ENCODE assay signal across 2 cellular contexts in the genomic region with DNA sequence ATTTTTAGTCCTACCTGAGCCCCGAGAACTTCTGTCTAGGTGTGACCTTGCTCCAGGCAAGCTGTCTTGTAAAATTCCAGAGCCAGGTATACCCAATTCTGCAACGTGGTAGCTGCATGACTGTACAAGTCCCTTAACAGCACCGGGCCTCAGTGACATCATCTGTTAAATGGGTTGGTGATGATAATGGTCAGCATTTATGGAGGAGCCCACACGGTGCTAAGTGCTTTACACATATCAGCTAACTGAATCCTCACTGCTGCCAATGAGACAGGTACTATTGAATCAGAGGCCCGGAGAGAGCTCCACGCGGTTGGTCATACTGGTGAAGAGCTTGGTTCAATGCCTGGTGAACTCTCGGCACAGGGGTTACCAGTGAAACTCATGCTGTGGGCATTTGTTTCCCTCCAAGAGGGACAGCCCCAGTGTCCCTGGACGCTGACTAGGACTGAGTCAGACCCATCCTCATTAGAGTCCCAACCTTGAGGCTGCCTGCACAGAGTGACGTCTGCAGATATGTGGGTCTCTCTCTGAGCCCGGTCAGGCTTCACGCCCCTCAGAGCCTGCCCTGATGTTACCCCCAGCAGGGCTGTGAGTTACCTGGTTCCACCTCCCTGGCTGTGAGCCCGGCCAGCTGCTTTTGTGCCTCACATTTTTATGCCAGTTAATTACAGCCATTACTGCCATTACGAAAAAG.
TF ChIP-seq lines count a peak whose summit lies in the region.

No MANE protein-coding gene starts in this region.

TF ChIP-seq in GM23338, 12 proteins besides CTCF, POLR2A, EP300 and RAD21 (continues in another document):
- TF ChIP-seq, protein P1, sequence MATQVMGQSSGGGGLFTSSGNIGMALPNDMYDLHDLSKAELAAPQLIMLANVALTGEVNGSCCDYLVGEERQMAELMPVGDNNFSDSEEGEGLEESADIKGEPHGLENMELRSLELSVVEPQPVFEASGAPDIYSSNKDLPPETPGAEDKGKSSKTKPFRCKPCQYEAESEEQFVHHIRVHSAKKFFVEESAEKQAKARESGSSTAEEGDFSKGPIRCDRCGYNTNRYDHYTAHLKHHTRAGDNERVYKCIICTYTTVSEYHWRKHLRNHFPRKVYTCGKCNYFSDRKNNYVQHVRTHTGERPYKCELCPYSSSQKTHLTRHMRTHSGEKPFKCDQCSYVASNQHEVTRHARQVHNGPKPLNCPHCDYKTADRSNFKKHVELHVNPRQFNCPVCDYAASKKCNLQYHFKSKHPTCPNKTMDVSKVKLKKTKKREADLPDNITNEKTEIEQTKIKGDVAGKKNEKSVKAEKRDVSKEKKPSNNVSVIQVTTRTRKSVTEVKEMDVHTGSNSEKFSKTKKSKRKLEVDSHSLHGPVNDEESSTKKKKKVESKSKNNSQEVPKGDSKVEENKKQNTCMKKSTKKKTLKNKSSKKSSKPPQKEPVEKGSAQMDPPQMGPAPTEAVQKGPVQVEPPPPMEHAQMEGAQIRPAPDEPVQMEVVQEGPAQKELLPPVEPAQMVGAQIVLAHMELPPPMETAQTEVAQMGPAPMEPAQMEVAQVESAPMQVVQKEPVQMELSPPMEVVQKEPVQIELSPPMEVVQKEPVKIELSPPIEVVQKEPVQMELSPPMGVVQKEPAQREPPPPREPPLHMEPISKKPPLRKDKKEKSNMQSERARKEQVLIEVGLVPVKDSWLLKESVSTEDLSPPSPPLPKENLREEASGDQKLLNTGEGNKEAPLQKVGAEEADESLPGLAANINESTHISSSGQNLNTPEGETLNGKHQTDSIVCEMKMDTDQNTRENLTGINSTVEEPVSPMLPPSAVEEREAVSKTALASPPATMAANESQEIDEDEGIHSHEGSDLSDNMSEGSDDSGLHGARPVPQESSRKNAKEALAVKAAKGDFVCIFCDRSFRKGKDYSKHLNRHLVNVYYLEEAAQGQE (IDR thresholded peaks at IDR 0.05; ENCODE audit: unreplicated experiment), result no peak
- TF ChIP-seq, protein P2, sequence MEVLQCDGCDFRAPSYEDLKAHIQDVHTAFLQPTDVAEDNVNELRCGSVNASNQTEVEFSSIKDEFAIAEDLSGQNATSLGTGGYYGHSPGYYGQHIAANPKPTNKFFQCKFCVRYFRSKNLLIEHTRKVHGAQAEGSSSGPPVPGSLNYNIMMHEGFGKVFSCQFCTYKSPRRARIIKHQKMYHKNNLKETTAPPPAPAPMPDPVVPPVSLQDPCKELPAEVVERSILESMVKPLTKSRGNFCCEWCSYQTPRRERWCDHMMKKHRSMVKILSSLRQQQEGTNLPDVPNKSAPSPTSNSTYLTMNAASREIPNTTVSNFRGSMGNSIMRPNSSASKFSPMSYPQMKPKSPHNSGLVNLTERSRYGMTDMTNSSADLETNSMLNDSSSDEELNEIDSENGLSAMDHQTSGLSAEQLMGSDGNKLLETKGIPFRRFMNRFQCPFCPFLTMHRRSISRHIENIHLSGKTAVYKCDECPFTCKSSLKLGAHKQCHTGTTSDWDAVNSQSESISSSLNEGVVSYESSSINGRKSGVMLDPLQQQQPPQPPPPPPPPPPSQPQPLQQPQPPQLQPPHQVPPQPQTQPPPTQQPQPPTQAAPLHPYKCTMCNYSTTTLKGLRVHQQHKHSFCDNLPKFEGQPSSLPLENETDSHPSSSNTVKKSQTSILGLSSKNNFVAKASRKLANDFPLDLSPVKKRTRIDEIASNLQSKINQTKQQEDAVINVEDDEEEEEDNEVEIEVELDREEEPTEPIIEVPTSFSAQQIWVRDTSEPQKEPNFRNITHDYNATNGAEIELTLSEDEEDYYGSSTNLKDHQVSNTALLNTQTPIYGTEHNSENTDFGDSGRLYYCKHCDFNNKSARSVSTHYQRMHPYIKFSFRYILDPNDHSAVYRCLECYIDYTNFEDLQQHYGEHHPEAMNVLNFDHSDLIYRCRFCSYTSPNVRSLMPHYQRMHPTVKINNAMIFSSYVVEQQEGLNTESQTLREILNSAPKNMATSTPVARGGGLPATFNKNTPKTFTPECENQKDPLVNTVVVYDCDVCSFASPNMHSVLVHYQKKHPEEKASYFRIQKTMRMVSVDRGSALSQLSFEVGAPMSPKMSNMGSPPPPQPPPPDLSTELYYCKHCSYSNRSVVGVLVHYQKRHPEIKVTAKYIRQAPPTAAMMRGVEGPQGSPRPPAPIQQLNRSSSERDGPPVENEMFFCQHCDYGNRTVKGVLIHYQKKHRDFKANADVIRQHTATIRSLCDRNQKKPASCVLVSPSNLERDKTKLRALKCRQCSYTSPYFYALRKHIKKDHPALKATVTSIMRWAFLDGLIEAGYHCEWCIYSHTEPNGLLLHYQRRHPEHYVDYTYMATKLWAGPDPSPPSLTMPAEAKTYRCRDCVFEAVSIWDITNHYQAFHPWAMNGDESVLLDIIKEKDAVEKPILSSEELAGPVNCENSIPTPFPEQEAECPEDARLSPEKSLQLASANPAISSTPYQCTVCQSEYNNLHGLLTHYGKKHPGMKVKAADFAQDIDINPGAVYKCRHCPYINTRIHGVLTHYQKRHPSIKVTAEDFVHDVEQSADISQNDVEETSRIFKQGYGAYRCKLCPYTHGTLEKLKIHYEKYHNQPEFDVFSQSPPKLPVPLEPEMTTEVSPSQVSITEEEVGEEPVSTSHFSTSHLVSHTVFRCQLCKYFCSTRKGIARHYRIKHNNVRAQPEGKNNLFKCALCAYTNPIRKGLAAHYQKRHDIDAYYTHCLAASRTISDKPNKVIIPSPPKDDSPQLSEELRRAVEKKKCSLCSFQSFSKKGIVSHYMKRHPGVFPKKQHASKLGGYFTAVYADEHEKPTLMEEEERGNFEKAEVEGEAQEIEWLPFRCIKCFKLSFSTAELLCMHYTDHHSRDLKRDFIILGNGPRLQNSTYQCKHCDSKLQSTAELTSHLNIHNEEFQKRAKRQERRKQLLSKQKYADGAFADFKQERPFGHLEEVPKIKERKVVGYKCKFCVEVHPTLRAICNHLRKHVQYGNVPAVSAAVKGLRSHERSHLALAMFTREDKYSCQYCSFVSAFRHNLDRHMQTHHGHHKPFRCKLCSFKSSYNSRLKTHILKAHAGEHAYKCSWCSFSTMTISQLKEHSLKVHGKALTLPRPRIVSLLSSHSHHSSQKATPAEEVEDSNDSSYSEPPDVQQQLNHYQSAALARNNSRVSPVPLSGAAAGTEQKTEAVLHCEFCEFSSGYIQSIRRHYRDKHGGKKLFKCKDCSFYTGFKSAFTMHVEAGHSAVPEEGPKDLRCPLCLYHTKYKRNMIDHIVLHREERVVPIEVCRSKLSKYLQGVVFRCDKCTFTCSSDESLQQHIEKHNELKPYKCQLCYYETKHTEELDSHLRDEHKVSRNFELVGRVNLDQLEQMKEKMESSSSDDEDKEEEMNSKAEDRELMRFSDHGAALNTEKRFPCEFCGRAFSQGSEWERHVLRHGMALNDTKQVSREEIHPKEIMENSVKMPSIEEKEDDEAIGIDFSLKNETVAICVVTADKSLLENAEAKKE (CRISPR knock-in tag; IDR thresholded peaks at IDR 0.05), result no peak
- TF ChIP-seq CREB1 (CRISPR knock-in tag; IDR thresholded peaks at IDR 0.05; ENCODE audit: low read depth) (no peak), EZH2phosphoT487 (IDR thresholded peaks at IDR 0.05; ENCODE audit: unreplicated experiment) (no peak), POLR2AphosphoS5 (IDR thresholded peaks at IDR 0.05; ENCODE audit: low read depth) (no peak), ZNF114 (CRISPR knock-in tag; IDR thresholded peaks at IDR 0.05) (no peak), NANOG (IDR thresholded peaks at IDR 0.05; ENCODE audit: borderline replicate concordance) (no peak)
- TF ChIP-seq, protein P3, sequence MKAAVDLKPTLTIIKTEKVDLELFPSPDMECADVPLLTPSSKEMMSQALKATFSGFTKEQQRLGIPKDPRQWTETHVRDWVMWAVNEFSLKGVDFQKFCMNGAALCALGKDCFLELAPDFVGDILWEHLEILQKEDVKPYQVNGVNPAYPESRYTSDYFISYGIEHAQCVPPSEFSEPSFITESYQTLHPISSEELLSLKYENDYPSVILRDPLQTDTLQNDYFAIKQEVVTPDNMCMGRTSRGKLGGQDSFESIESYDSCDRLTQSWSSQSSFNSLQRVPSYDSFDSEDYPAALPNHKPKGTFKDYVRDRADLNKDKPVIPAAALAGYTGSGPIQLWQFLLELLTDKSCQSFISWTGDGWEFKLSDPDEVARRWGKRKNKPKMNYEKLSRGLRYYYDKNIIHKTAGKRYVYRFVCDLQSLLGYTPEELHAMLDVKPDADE (IDR thresholded peaks at IDR 0.05), result no peak

TF ChIP-seq in H1, 55 proteins besides CTCF, POLR2A, EP300 and RAD21:
- TF ChIP-seq KDM1A (IDR thresholded peaks at IDR 0.05; ENCODE audit: borderline replicate concordance, low read length), result 0 out of 2 replicates have a peak, but pooled peaks have one; percentile 32
- TF ChIP-seq POU5F1 (IDR thresholded peaks at IDR 0.05; ENCODE audit: low read depth, low read length), result no peak
- TF ChIP-seq BRCA1 (IDR thresholded peaks at IDR 0.05; ENCODE audit: low read depth, low read length), result no peak
